In the genomic region with DNA sequence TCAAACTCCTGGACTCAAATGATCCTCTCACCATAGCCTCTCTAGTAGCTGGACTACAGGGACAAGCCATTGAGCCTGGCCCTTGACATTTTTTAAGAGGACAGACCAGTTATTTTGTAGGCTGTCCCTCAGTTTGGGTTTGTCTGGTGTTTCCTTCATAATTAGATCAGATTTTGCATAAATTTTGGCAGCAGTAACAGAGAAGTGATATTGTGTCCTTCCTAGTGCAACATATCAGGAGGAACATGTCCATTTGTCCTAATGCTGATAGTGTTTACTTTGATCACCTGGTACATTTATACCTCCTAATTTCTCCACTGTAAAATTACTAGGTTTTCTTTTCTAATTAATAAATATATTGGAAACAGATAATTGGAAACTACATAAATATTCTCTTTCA, we compare ENCODE assay signal across 35 cellular contexts.
"Had no signal": no experiment of that assay in that cellular context is flagged by ENCODE, and none has a peak within 500 bp of the region (broad histone marks: within the 10 kb centered on the region; RNA-seq: fewer than 3 reads in every experiment).

No MANE protein-coding gene starts in this region.

- H3K36me3 ChIP-seq: MG63 had no signal

- DNase-seq: Karpas-422, Kasumi-1, MG63, MM.1S, MV-4-11, NCI-H1048, NCI-H1092, NCI-H1092 treated with DMSO at 0.1 percent for 48 hours, NCI-H1105, NCI-H1105 treated with DMSO at 0.1 percent for 48 hours, NCI-H1417, NCI-H1417 treated with DMSO at 0.1 percent for 48 hours, NCI-H1436, NCI-H1436 treated with DMSO at 0.1 percent for 48 hours, NCI-H146, NCI-H1694, NCI-H1694 treated with DMSO at 0.1 percent for 48 hours, NCI-H187, NCI-H187 treated with DMSO at 0.1 percent for 48 hours, NCI-H1930, NCI-H2029, NCI-H2029 treated with DMSO at 0.1 percent for 48 hours, NCI-H2081, NCI-H2081 treated with DMSO at 0.1 percent for 48 hours, NCI-H2107, NCI-H2171, NCI-H2171 treated with DMSO at 0.1 percent for 48 hours, NCI-H2227 treated with DMSO at 0.1 percent for 48 hours, NCI-H226, NCI-H345, NCI-H446, NCI-H446 treated with DMSO at 0.1 percent for 48 hours, NCI-H510A, NCI-H510A treated with DMSO at 0.1 percent for 48 hours, NCI-H524 had no signal

- H3K4me3 ChIP-seq: MG63 had no signal
